In genomic region chr6:128694303-128695009, GRCh38 we compare ENCODE assay signal across 15 cellular contexts.
DNase-seq lines count a peak whose midpoint lies in the region; ATAC-seq and FAIRE-seq lines count a peak whose summit lies in the region.
"Had no signal": no experiment of that assay in that cellular context is flagged by ENCODE, and none has a peak within 500 bp of the region (broad histone marks: within the 10 kb centered on the region; RNA-seq: fewer than 3 reads in every experiment).

No MANE protein-coding gene starts in this region.

- DNase-seq in HTR-8/SVneo (ENCODE audit: insufficient read length, low spot score) = no peak
- no peak for DNase-seq in urothelium cell line (ENCODE audit: low spot score)
- no peak for DNase-seq in amygdala (lab: John Stamatoyannopoulos, UW)
- DNase-seq in NCI-H510A (lab: John Stamatoyannopoulos, UW) = no peak
- DNase-seq: DMS153, left cardiac atrium, natural killer cell, NCI-H446 treated with DMSO at 0.1 percent for 48 hours had no signal

- FAIRE-seq in HTR-8/SVneo (lab: Jason Lieb, UNC) (no peak), urothelium cell line (lab: Jason Lieb, UNC) (no peak)
- FAIRE-seq: GM12891, TTC549 had no signal

- ATAC-seq in GM18517 (IDR thresholded peaks at IDR 0.05; ENCODE audit: unreplicated experiment) (peak; percentile 93), GM21381 (IDR thresholded peaks at IDR 0.05; ENCODE audit: unreplicated experiment) (peak; percentile 96), HG02970 (IDR thresholded peaks at IDR 0.05; ENCODE audit: low FRiP score, unreplicated experiment) (peak; percentile 75), HG03571 (IDR thresholded peaks at IDR 0.05; ENCODE audit: unreplicated experiment) (peak; percentile 99)
- ATAC-seq: left cardiac atrium, natural killer cell, Right ventricle myocardium inferior had no signal
